Comparison of ENCODE assay signal across 10 cellular contexts in genomic region chrX:35380808-35381700, GRCh38.
DNase-seq lines count a peak whose midpoint lies in the region; ATAC-seq and TF ChIP-seq lines count a peak whose summit lies in the region.
"Had no signal": no experiment of that assay in that cellular context is flagged by ENCODE, and none has a peak within 500 bp of the region (broad histone marks: within the 10 kb centered on the region; RNA-seq: fewer than 3 reads in every experiment).

No MANE protein-coding gene starts in this region.

- H3K36me3 ChIP-seq in endodermal cell (ENCODE audit: control insufficient read depth, insufficient read depth, low read length), result no peaks in the 10 kb centered on the region
- H3K36me3 ChIP-seq: BLaER1 treated with 17β-estradiol and CSF1 and Interleukin-3, amounts not matched to agents 10 nM and 100 nM had no signal

- H3K27me3 ChIP-seq in endodermal cell (ENCODE audit: control insufficient read depth, insufficient read depth, low read length, poor library complexity, severe bottlenecking), result no peaks in the 10 kb centered on the region

- DNase-seq in NCI-H146 (lab: John Stamatoyannopoulos, UW), result peak; percentile 12
- DNase-seq in NCI-H146 treated with DMSO at 0.1 percent for 48 hours (lab: John Stamatoyannopoulos, UW; ENCODE audit: unreplicated experiment), result no peak
- peak; percentile 1 for DNase-seq in NCI-H510A treated with DMSO at 0.1 percent for 48 hours (lab: John Stamatoyannopoulos, UW)
- no peak for DNase-seq in endodermal cell
- DNase-seq in retinal pigment epithelial cell (ENCODE audit: low read depth), result no peak
- DNase-seq in inferior parietal cortex (ENCODE audit: extremely low spot score), result no peak
- DNase-seq in activated gamma-delta T cell treated with Interleukin-2 at 50 U/mL for 16 hours, result no peak
- DNase-seq: activated naive CD8-positive, alpha-beta T cell treated with anti-CD3 and anti-CD28 coated beads, Interleukin-2, amount 10 ng/mL, durations not matched to agents 7 days and 5 days had no signal

- no peaks in the 10 kb centered on the region for H3K27me3 Mint-ChIP-seq in endodermal cell (ENCODE audit: insufficient read depth)
- H3K27me3 Mint-ChIP-seq: activated naive CD8-positive, alpha-beta T cell treated with anti-CD3 and anti-CD28 coated beads, Interleukin-2, amount 10 ng/mL, durations not matched to agents 7 days and 5 days had no signal

- no peak overlapping the region for H3K9ac ChIP-seq in endodermal cell (ENCODE audit: extremely low read depth, low read length, poor library complexity, severe bottlenecking)
- H3K9ac ChIP-seq: BLaER1 treated with 17β-estradiol and CSF1 and Interleukin-3, amounts not matched to agents 10 nM and 100 nM had no signal

- H3K27ac Mint-ChIP-seq in endodermal cell, result no peak overlapping the region
- H3K27ac Mint-ChIP-seq: activated naive CD8-positive, alpha-beta T cell treated with anti-CD3 and anti-CD28 coated beads, Interleukin-2, amount 10 ng/mL, durations not matched to agents 7 days and 5 days had no signal

- WGBS in endodermal cell (ENCODE audit: insufficient coverage in 1 of 2, insufficient read length in 1 of 2), 2 experiments, result 90 to 100% methylated on average over 2 to 6 of the region's 6 CpGs

- no peak overlapping the region for H3K27ac ChIP-seq in endodermal cell (ENCODE audit: low read depth, low read length)
- H3K27ac ChIP-seq: BLaER1 treated with 17β-estradiol and CSF1 and Interleukin-3, amounts not matched to agents 10 nM and 100 nM had no signal

- peak; percentile 87 for ATAC-seq in HG02759 (IDR thresholded peaks at IDR 0.05; ENCODE audit: unreplicated experiment)

- TF ChIP-seq CTCF in endodermal cell (conservative IDR thresholded peaks at IDR 0.05) (peak; percentile 81), retinal pigment epithelial cell (conservative IDR thresholded peaks at IDR 0.05; ENCODE audit: low read depth, low read length) (peak; percentile 65)

- H3K4me3 ChIP-seq in endodermal cell (ENCODE audit: low read length), result no peak overlapping the region
- no peak overlapping the region for H3K4me3 ChIP-seq in retinal pigment epithelial cell (ENCODE audit: low read length)
- H3K4me3 ChIP-seq: BLaER1 treated with 17β-estradiol and CSF1 and Interleukin-3, amounts not matched to agents 10 nM and 100 nM had no signal

- no peaks in the 10 kb centered on the region for H3K36me3 Mint-ChIP-seq in endodermal cell (ENCODE audit: low read depth)
- H3K36me3 Mint-ChIP-seq: activated naive CD8-positive, alpha-beta T cell treated with anti-CD3 and anti-CD28 coated beads, Interleukin-2, amount 10 ng/mL, durations not matched to agents 7 days and 5 days had no signal

- peaks cover 53% of the 10 kb centered on the region for H3K9me3 Mint-ChIP-seq in endodermal cell
- H3K9me3 Mint-ChIP-seq: activated naive CD8-positive, alpha-beta T cell treated with anti-CD3 and anti-CD28 coated beads, Interleukin-2, amount 10 ng/mL, durations not matched to agents 7 days and 5 days had no signal

- H3K4me1 Mint-ChIP-seq in endodermal cell, result peaks cover 2% of the 10 kb centered on the region
- H3K4me1 Mint-ChIP-seq: activated naive CD8-positive, alpha-beta T cell treated with anti-CD3 and anti-CD28 coated beads, Interleukin-2, amount 10 ng/mL, durations not matched to agents 7 days and 5 days had no signal

- no peaks in the 10 kb centered on the region for H3K9me3 ChIP-seq in endodermal cell (ENCODE audit: control insufficient read depth, low read length)
- H3K9me3 ChIP-seq: BLaER1 treated with 17β-estradiol and CSF1 and Interleukin-3, amounts not matched to agents 10 nM and 100 nM had no signal

- H3K4me1 ChIP-seq in endodermal cell (ENCODE audit: control insufficient read depth, insufficient read depth, low read length), result no peaks in the 10 kb centered on the region
- H3K4me1 ChIP-seq: BLaER1 treated with 17β-estradiol and CSF1 and Interleukin-3, amounts not matched to agents 10 nM and 100 nM had no signal

- no peak overlapping the region for H3K4me3 Mint-ChIP-seq in endodermal cell
- H3K4me3 Mint-ChIP-seq: activated naive CD8-positive, alpha-beta T cell treated with anti-CD3 and anti-CD28 coated beads, Interleukin-2, amount 10 ng/mL, durations not matched to agents 7 days and 5 days had no signal

Comparison
In these comparisons a context has a peak if more than half of its experiments do, and no peak if none do; other contexts are left out.
1. DNase-seq: peak in NCI-H146 (single experiment) and NCI-H510A treated with DMSO at 0.1 percent for 48 hours (single experiment); none in NCI-H146 treated with DMSO at 0.1 percent for 48 hours (single experiment), endodermal cell (single experiment), retinal pigment epithelial cell (single experiment), inferior parietal cortex (single experiment) and activated gamma-delta T cell treated with Interleukin-2 at 50 U/mL for 16 hours (single experiment).